In genomic region chr16:28042856-28043255, GRCh38 we compare ENCODE assay signal across 21 cellular contexts. TPM values are rescaled to one million over a fixed set of nuclear protein-coding genes. Genes with fewer than 3 reads are reported as not detected.
DNase-seq lines count a peak whose midpoint lies in the region; ATAC-seq and TF ChIP-seq lines count a peak whose summit lies in the region.
"Had no signal": no experiment of that assay in that cellular context is flagged by ENCODE, and none has a peak within 500 bp of the region (broad histone marks: within the 10 kb centered on the region; RNA-seq: fewer than 3 reads in every experiment).

No MANE protein-coding gene starts in this region.

- in situ Hi-C loops in IMR-90 (cut with MboI; ENCODE audit: low sequenced_read_pairs): no loop called here

- H3K18ac ChIP-seq in IMR-90 (ENCODE audit: low read depth, low read length): no peak overlapping the region

- no peak overlapping the region for H2BK120ac ChIP-seq in IMR-90 (ENCODE audit: low read depth, low read length)

- WGBS in IMR-90 (ENCODE audit: extremely low coverage in 2 of 2, insufficient read length in 1 of 2), 2 experiments: 53% methylated on average over 4 of the region's 7 CpGs; no CpG with 5 or more reads in 1 of the 2 experiments
- WGBS in psoas muscle, 3 donors: 27 to 41% (median 28%) methylated on average over 7 of the region's 7 CpGs

- no peak overlapping the region for H3K9ac ChIP-seq in IMR-90 (ENCODE audit: low read depth, low read length)
- H3K9ac ChIP-seq: BLaER1, neural progenitor cell had no signal

- no peak overlapping the region for H4K91ac ChIP-seq in IMR-90 (ENCODE audit: insufficient read depth, low read depth, low read length)

- H3K23ac ChIP-seq in IMR-90 (ENCODE audit: low read depth, low read length): no peak overlapping the region

- dilution Hi-C loops in IMR-90 (cut with HindIII; ENCODE audit: low sequenced_read_pairs, unreplicated experiment): no loop called here

- H3K4me1 Mint-ChIP-seq in CD8-positive, alpha-beta memory T cell: no peaks in the 10 kb centered on the region
- peaks cover 0 to 2% of the 10 kb centered on the region in 2 donors for H3K4me1 Mint-ChIP-seq in natural killer cell treated with Interleukin-12 subunit alpha and Interleukin-12 subunit beta and Interleukin-15 and Interleukin-18, amount 100 ng/mL, for 72 hours (ENCODE audit: low read depth in 2 of 2)
- H3K4me1 Mint-ChIP-seq: activated CD4-positive, alpha-beta memory T cell treated with anti-CD3 and anti-CD28 coated beads, Interleukin-2, amount 10 ng/mL, durations not matched to agents 7 days and 5 days; activated naive CD8-positive, alpha-beta T cell treated with anti-CD3 and anti-CD28 coated beads, Interleukin-2, amount 50 U/mL, for 24 hours; neural progenitor cell had no signal

- H3K27ac ChIP-seq in IMR-90 (ENCODE audit: insufficient read depth, low read length): no peak overlapping the region
- peak overlapping the region; percentile 15 to 59 for H3K27ac ChIP-seq in coronary artery
- H3K27ac ChIP-seq in psoas muscle: no peak overlapping the region
- no peak overlapping the region for H3K27ac ChIP-seq in CD8-positive, alpha-beta memory T cell (ENCODE audit: low read depth, low read length)
- H3K27ac ChIP-seq: BLaER1, colonic mucosa, neural progenitor cell had no signal

- peaks cover 0 to 29% of the 10 kb centered on the region in 2 donors for H3K27me3 Mint-ChIP-seq in CD8-positive, alpha-beta memory T cell
- peaks cover 9 to 14% of the 10 kb centered on the region in 2 donors for H3K27me3 Mint-ChIP-seq in natural killer cell treated with Interleukin-12 subunit alpha and Interleukin-12 subunit beta and Interleukin-15 and Interleukin-18, amount 100 ng/mL, for 72 hours

- H2BK20ac ChIP-seq in IMR-90 (ENCODE audit: low read depth, low read length): no peak overlapping the region

- no peak for TF ChIP-seq RAD21 in IMR-90 (IDR thresholded peaks at IDR 0.05; ENCODE audit: low read length)

- no peak overlapping the region for H2AK5ac ChIP-seq in IMR-90 (ENCODE audit: low read depth, low read length)

- DNase-seq in AG09319 (ENCODE audit: extremely low read depth, low read depth): peak; percentile 11
- peak; percentile 27 for DNase-seq in IMR-90
- DNase-seq in coronary artery (ENCODE audit: low spot score): no peak
- DNase-seq in psoas muscle: no peak
- DNase-seq in CD8-positive, alpha-beta memory T cell: no peak
- no peak for DNase-seq in RPMI8226
- DNase-seq in natural killer cell treated with Interleukin-12 subunit alpha and Interleukin-12 subunit beta and Interleukin-15 and Interleukin-18, amount 100 ng/mL, for 72 hours (ENCODE audit: low spot score): no peak
- DNase-seq: activated CD4-positive, alpha-beta memory T cell treated with anti-CD3 and anti-CD28 coated beads, Interleukin-2, amount 10 ng/mL, durations not matched to agents 7 days and 5 days; activated naive CD8-positive, alpha-beta T cell treated with anti-CD3 and anti-CD28 coated beads, Interleukin-2, amount 50 U/mL, for 24 hours; colonic mucosa; DMS153; mesendoderm; PC-3; retina; stimulated activated CD4-positive, alpha-beta T cell treated with anti-CD3 and anti-CD28 coated beads, Interleukin-2, amount 100 ng/mL, for 24 hours; substantia nigra had no signal

- H3K4me2 ChIP-seq in IMR-90 (ENCODE audit: low read depth, low read length): no peak overlapping the region
- H3K4me2 ChIP-seq: BLaER1, neural progenitor cell had no signal

- peaks cover 0 to 4% (median 0%) of the 10 kb centered on the region in 3 donors for H3K36me3 Mint-ChIP-seq in CD8-positive, alpha-beta memory T cell
- no peaks in the 10 kb centered on the region for H3K36me3 Mint-ChIP-seq in natural killer cell treated with Interleukin-12 subunit alpha and Interleukin-12 subunit beta and Interleukin-15 and Interleukin-18, amount 100 ng/mL, for 72 hours
- H3K36me3 Mint-ChIP-seq: neural progenitor cell had no signal

- H3K9me3 ChIP-seq in IMR-90 (ENCODE audit: control insufficient read depth, insufficient read depth, low read length): no peaks in the 10 kb centered on the region
- H3K9me3 ChIP-seq in psoas muscle: no peaks in the 10 kb centered on the region
- no peaks in the 10 kb centered on the region for H3K9me3 ChIP-seq in CD8-positive, alpha-beta memory T cell (ENCODE audit: low read length)
- H3K9me3 ChIP-seq: BLaER1, colonic mucosa had no signal

- no peaks in the 10 kb centered on the region for H3K36me3 ChIP-seq in IMR-90 (ENCODE audit: control insufficient read depth, insufficient read depth, low read length)
- H3K36me3 ChIP-seq in psoas muscle (ENCODE audit: insufficient read depth in 1 of 2, low read depth in 1 of 2): no peaks in the 10 kb centered on the region
- H3K36me3 ChIP-seq in CD8-positive, alpha-beta memory T cell (ENCODE audit: insufficient read depth, low read length): no peaks in the 10 kb centered on the region
- H3K36me3 ChIP-seq: BLaER1, colonic mucosa, neural progenitor cell had no signal

- H3K9me1 ChIP-seq in IMR-90 (ENCODE audit: insufficient read depth, low read length): no peaks in the 10 kb centered on the region

- intact Hi-C loops in IMR-90 (cut with micrococcal nuclease) (no loop called here), psoas muscle (cut with DNase I) (no loop called here)

- CTCF ChIA-PET in IMR-90 (lab: Yijun Ruan, JAX): no interaction called here
- CTCF ChIA-PET in CD8-positive, alpha-beta memory T cell (lab: Charles Lee): no interaction called here

- peak; percentile 65 for ATAC-seq in IMR-90 (ENCODE audit: low read depth)
- ATAC-seq in psoas muscle: peak in 3 of 4 donors; percentile 48 to 57 (median 53)
- ATAC-seq in natural killer cell treated with Interleukin-12 subunit alpha and Interleukin-12 subunit beta and Interleukin-15 and Interleukin-18, amount 100 ng/mL, for 72 hours: no peak
- no peak for ATAC-seq in GM18868 (IDR thresholded peaks at IDR 0.05; ENCODE audit: unreplicated experiment)
- ATAC-seq: activated naive CD8-positive, alpha-beta T cell treated with anti-CD3 and anti-CD28 coated beads, Interleukin-2, amount 50 U/mL, for 24 hours; PC-3 had no signal

- H3K79me1 ChIP-seq in IMR-90 (ENCODE audit: low read depth in 1 of 2, low read length in 2 of 2): no peaks in the 10 kb centered on the region

- no peaks in the 10 kb centered on the region for H4K20me1 ChIP-seq in IMR-90 (ENCODE audit: insufficient read depth, low read length)
- H4K20me1 ChIP-seq: BLaER1 had no signal

- H3K56ac ChIP-seq in IMR-90 (ENCODE audit: extremely low read depth, insufficient read depth, low read length): no peak overlapping the region

- H3K4me3 ChIP-seq in IMR-90 (ENCODE audit: insufficient read depth, low read depth, low read length) (no peak overlapping the region), coronary artery (no peak overlapping the region), psoas muscle (no peak overlapping the region)
- no peak overlapping the region for H3K4me3 ChIP-seq in CD8-positive, alpha-beta memory T cell (ENCODE audit: low read length)
- H3K4me3 ChIP-seq: BLaER1, colonic mucosa, neural progenitor cell had no signal

- no peak overlapping the region for H3K14ac ChIP-seq in IMR-90 (replicated peaks; ENCODE audit: low read depth, low read length)

- H2AFZ ChIP-seq in IMR-90 (replicated peaks; ENCODE audit: low read length, poor library complexity): no peak overlapping the region
- H2AFZ ChIP-seq: neural progenitor cell had no signal

- TF ChIP-seq CTCF in AG09319 (IDR thresholded peaks at IDR 0.05; ENCODE audit: low read depth, low read length) (no peak), IMR-90 (conservative IDR thresholded peaks at IDR 0.05; ENCODE audit: low read depth, low read length) (no peak), coronary artery (IDR thresholded peaks at IDR 0.05) (no peak), psoas muscle (IDR thresholded peaks at IDR 0.05) (no peak)

- peaks cover 2 to 5% (median 4%) of the 10 kb centered on the region in 5 donors for H3K9me3 Mint-ChIP-seq in CD8-positive, alpha-beta memory T cell
- H3K9me3 Mint-ChIP-seq in natural killer cell treated with Interleukin-12 subunit alpha and Interleukin-12 subunit beta and Interleukin-15 and Interleukin-18, amount 100 ng/mL, for 72 hours: no peaks in the 10 kb centered on the region
- H3K9me3 Mint-ChIP-seq: activated CD4-positive, alpha-beta memory T cell treated with anti-CD3 and anti-CD28 coated beads, Interleukin-2, amount 10 ng/mL, durations not matched to agents 7 days and 5 days; activated naive CD8-positive, alpha-beta T cell treated with anti-CD3 and anti-CD28 coated beads, Interleukin-2, amount 50 U/mL, for 24 hours; neural progenitor cell had no signal

- no peak overlapping the region for H3K27ac Mint-ChIP-seq in CD8-positive, alpha-beta memory T cell
- H3K27ac Mint-ChIP-seq in natural killer cell treated with Interleukin-12 subunit alpha and Interleukin-12 subunit beta and Interleukin-15 and Interleukin-18, amount 100 ng/mL, for 72 hours: no peak overlapping the region
- H3K27ac Mint-ChIP-seq: activated CD4-positive, alpha-beta memory T cell treated with anti-CD3 and anti-CD28 coated beads, Interleukin-2, amount 10 ng/mL, durations not matched to agents 7 days and 5 days; activated naive CD8-positive, alpha-beta T cell treated with anti-CD3 and anti-CD28 coated beads, Interleukin-2, amount 50 U/mL, for 24 hours; neural progenitor cell had no signal

- H2BK15ac ChIP-seq in IMR-90 (ENCODE audit: low read depth, low read length): no peak overlapping the region

- H2AK9ac ChIP-seq in IMR-90 (replicated peaks; ENCODE audit: low read depth, low read length, poor library complexity): no peak overlapping the region

- H3K4me3 Mint-ChIP-seq in CD8-positive, alpha-beta memory T cell: no peak overlapping the region
- no peak overlapping the region for H3K4me3 Mint-ChIP-seq in natural killer cell treated with Interleukin-12 subunit alpha and Interleukin-12 subunit beta and Interleukin-15 and Interleukin-18, amount 100 ng/mL, for 72 hours
- H3K4me3 Mint-ChIP-seq: activated CD4-positive, alpha-beta memory T cell treated with anti-CD3 and anti-CD28 coated beads, Interleukin-2, amount 10 ng/mL, durations not matched to agents 7 days and 5 days; activated naive CD8-positive, alpha-beta T cell treated with anti-CD3 and anti-CD28 coated beads, Interleukin-2, amount 50 U/mL, for 24 hours; neural progenitor cell had no signal

- H2BK5ac ChIP-seq in IMR-90 (ENCODE audit: low read depth, low read length, poor library complexity, severe bottlenecking): no peak overlapping the region

- POLR2A ChIA-PET in IMR-90 (lab: Charles Lee; ENCODE audit: unreplicated experiment): no interaction called here
- POLR2A ChIA-PET in CD8-positive, alpha-beta memory T cell (lab: Charles Lee): no interaction called here

- H3K4me1 ChIP-seq in IMR-90 (ENCODE audit: control insufficient read depth, insufficient read depth, low read length) (0 out of 2 replicates have a peak, but pooled peaks cover 2% of the 10 kb centered on the region), psoas muscle (peaks cover 7% of the 10 kb centered on the region)
- H3K4me1 ChIP-seq in CD8-positive, alpha-beta memory T cell (ENCODE audit: insufficient read depth, low read length): no peaks in the 10 kb centered on the region
- H3K4me1 ChIP-seq: BLaER1, colonic mucosa, neural progenitor cell had no signal

- H3K27me3 ChIP-seq in IMR-90 (ENCODE audit: control insufficient read depth, insufficient read depth, low read length): peaks cover 6% of the 10 kb centered on the region
- no peaks in the 10 kb centered on the region for H3K27me3 ChIP-seq in psoas muscle (ENCODE audit: insufficient read depth in 3 of 3, low read length in 2 of 3)
- no peaks in the 10 kb centered on the region for H3K27me3 ChIP-seq in CD8-positive, alpha-beta memory T cell (ENCODE audit: insufficient read depth, low read length, poor library complexity, severe bottlenecking)
- H3K27me3 ChIP-seq: BLaER1, colonic mucosa, neural progenitor cell had no signal

- no TSS peak for BruUV-seq in IMR-90 (replicated peaks; lab: Mats Ljungman, UMichigan)

- no peak overlapping the region for H4K8ac ChIP-seq in IMR-90 (ENCODE audit: low read depth in 2 of 2, low read length in 2 of 2)

- no peak for TF ChIP-seq POLR2A in IMR-90 (IDR thresholded peaks at IDR 0.05; ENCODE audit: low read depth, low read length)

- H3K4ac ChIP-seq in IMR-90 (ENCODE audit: low read depth, low read length): no peak overlapping the region

- H4K5ac ChIP-seq in IMR-90 (ENCODE audit: low read depth, low read length): no peak overlapping the region

RNA-seq across cellular contexts. Expression of gene GSG1L, which starts 20.7 kb away (rescaled TPM):
- total RNA-seq in IMR-90 (2012; rRNA removed) (not detected in 2 replicates), psoas muscle (under 1 TPM in 2 of 4 donors, not detected in 2; 0.17 TPM)
- polyA plus RNA-seq in IMR-90 (2012; rRNA removed) (not detected in 2 replicates), psoas muscle (under 1 TPM; 0.04 to 0.08 (median 0.06) TPM)
- not detected in 2 replicates for polyA plus RNA-seq in IMR-90 (2012; cell fraction: cytosol; rRNA removed)
- polyA plus RNA-seq in IMR-90 (2012; cell fraction: nucleus; rRNA removed; ENCODE audit: low replicate concordance): 0.05 TPM in 1 of 2 replicates, not detected in the other
- under 1 TPM in 1 of 2 experiments, not detected in 1; 0.18 TPM for total RNA-seq in CD8-positive, alpha-beta memory T cell
- polyA plus RNA-seq in CD8-positive, alpha-beta memory T cell: not detected
- not detected for total RNA-seq in natural killer cell treated with Interleukin-12 subunit alpha and Interleukin-12 subunit beta and Interleukin-15 and Interleukin-18, amount 100 ng/mL, for 72 hours
- total RNA-seq: endothelial cell of umbilical vein, PC-3 had no signal
- polyA plus RNA-seq: keratinocyte had no signal

Comparison
In these comparisons a context has a peak if more than half of its experiments do, and no peak if none do; other contexts are left out.
1. DNase-seq: peak in AG09319 (single experiment) and IMR-90 (single experiment); none in coronary artery (single experiment), psoas muscle (0 of 2), CD8-positive, alpha-beta memory T cell (0 of 5), RPMI8226 (single experiment) and natural killer cell treated with Interleukin-12 subunit alpha and Interleukin-12 subunit beta and Interleukin-15 and Interleukin-18, amount 100 ng/mL, for 72 hours (single experiment).
2. ATAC-seq: peak in IMR-90 (single experiment) and psoas muscle (3 of 4); none in natural killer cell treated with Interleukin-12 subunit alpha and Interleukin-12 subunit beta and Interleukin-15 and Interleukin-18, amount 100 ng/mL, for 72 hours (0 of 2) and GM18868 (single experiment).
3. H3K27ac ChIP-seq: peak in coronary artery (2 of 2); none in IMR-90 (single experiment), psoas muscle (single experiment) and CD8-positive, alpha-beta memory T cell (single experiment).